ENCODE assay signal across 15 cellular contexts in genomic region chr12:94689646-94690036, GRCh38. TPM values are rescaled to one million over a fixed set of nuclear protein-coding genes. Genes with fewer than 3 reads are reported as not detected.
A peak's percentile ranks its signal among the peaks of the same experiment; 100 is the strongest.
DNase-seq lines count a peak whose midpoint lies in the region; ATAC-seq, FAIRE-seq and TF ChIP-seq lines count a peak whose summit lies in the region.
"Had no signal": no experiment of that assay in that cellular context is flagged by ENCODE, and none has a peak within 500 bp of the region (broad histone marks: within the 10 kb centered on the region; RNA-seq: fewer than 3 reads in every experiment).

No MANE protein-coding gene starts in this region.

- no peaks in the 10 kb centered on the region for H3K9me3 ChIP-seq in endothelial cell of umbilical vein (replicated peaks; ENCODE audit: control insufficient read depth, insufficient read depth, low read length)
- H3K9me3 ChIP-seq in HepG2 (ENCODE audit: low read length): no peaks in the 10 kb centered on the region
- H3K9me3 ChIP-seq: BE2C had no signal

- no peak for DNase-seq in endothelial cell of umbilical vein (ENCODE audit: low read depth, low spot score)
- no peak for DNase-seq in HepG2 (ENCODE audit: low spot score)
- DNase-seq in substantia nigra (lab: John Stamatoyannopoulos, UW): no peak
- no peak for DNase-seq in activated T-cell treated with anti-CD3 and anti-CD28 coated beads, Interleukin-2, amount 50 U/mL, for 48 hours
- DNase-seq in NAMALWA (ENCODE audit: low spot score): no peak
- DNase-seq: activated CD8-positive, alpha-beta T cell treated with anti-CD3 and anti-CD28 coated beads for 36 hours; BE2C; effector memory CD4-positive, alpha-beta T cell; NCI-H1694 treated with DMSO at 0.1 percent for 48 hours; nephron progenitor cell had no signal

- no peak for TF ChIP-seq POLR2A in endothelial cell of umbilical vein (IDR thresholded peaks at IDR 0.05; ENCODE audit: low read depth, low read length)
- no peak for TF ChIP-seq POLR2A in HepG2 (IDR thresholded peaks at IDR 0.05; ENCODE audit: insufficient read depth in 1 of 2, low read depth in 2 of 2, low read length in 2 of 2)

- TF ChIP-seq EP300 in HepG2 (IDR thresholded peaks at IDR 0.05; ENCODE audit: low read depth in 2 of 2, low read length in 2 of 2) (no peak), HepG2 (CRISPR knock-in tag; IDR thresholded peaks at IDR 0.05; ENCODE audit: borderline replicate concordance) (no peak)

- H2AFZ ChIP-seq in endothelial cell of umbilical vein (ENCODE audit: low read depth, low read length) (peak overlapping the region; percentile 68), HepG2 (ENCODE audit: low read length) (no peak overlapping the region)

- H3K4me3 ChIP-seq in endothelial cell of umbilical vein (replicated peaks in 1 of 3; ENCODE audit: insufficient read depth in 1 of 3, low read depth in 1 of 3, low read length in 3 of 3): peak overlapping the region in 1 of 3 experiments; percentile 33
- no peak overlapping the region for H3K4me3 ChIP-seq in HepG2 (replicated peaks in 1 of 3; ENCODE audit: insufficient read depth in 1 of 3, low read depth in 2 of 3, low read length in 3 of 3)

- intact Hi-C loops in endothelial cell of umbilical vein (cut with micrococcal nuclease) (loop anchor here (1.0 kb wide), 4 partner anchors 13 to 119 kb away; no protein-coding TSS in a partner anchor), HepG2 (cut with micrococcal nuclease; ENCODE audit: unreplicated experiment) (no loop called here)

- H3K27me3 ChIP-seq in endothelial cell of umbilical vein (ENCODE audit: control insufficient read depth in 2 of 2, insufficient read depth in 2 of 2, low read length in 2 of 2) (no peaks in the 10 kb centered on the region), HepG2 (ENCODE audit: control insufficient read depth in 1 of 2, insufficient read depth in 2 of 2, low read length in 2 of 2) (peaks cover 1 to 21% of the 10 kb centered on the region in 2 experiments; a peak in 3 of 5 replicates)

- FAIRE-seq in endothelial cell of umbilical vein (lab: Jason Lieb, UNC): no peak
- no peak for FAIRE-seq in HepG2 (lab: Jason Lieb, UNC)
- FAIRE-seq: TTC549 had no signal

- H3K4me2 ChIP-seq in endothelial cell of umbilical vein (ENCODE audit: insufficient read depth, low read length) (peak overlapping the region; percentile 59), HepG2 (ENCODE audit: low read depth, low read length) (0 out of 2 replicates have a peak overlapping the region, but pooled peaks have one; percentile 31)
- H3K4me2 ChIP-seq: KMS-11 had no signal

- H3K79me2 ChIP-seq in endothelial cell of umbilical vein (ENCODE audit: control insufficient read depth, insufficient read depth, low read length) (no peaks in the 10 kb centered on the region), HepG2 (ENCODE audit: insufficient read depth, low read length) (no peaks in the 10 kb centered on the region)

- H3K4me1 ChIP-seq in endothelial cell of umbilical vein (ENCODE audit: control insufficient read depth, extremely low read depth, insufficient read depth, low read length) (peaks cover 20% of the 10 kb centered on the region), HepG2 (ENCODE audit: insufficient read depth, low read length) (peaks cover 13% of the 10 kb centered on the region)
- H3K4me1 ChIP-seq: BE2C had no signal

- ATAC-seq in GM21825 (IDR thresholded peaks at IDR 0.05; ENCODE audit: unreplicated experiment) (peak; percentile 11), HepG2 (peak; percentile 65), HG03139 (IDR thresholded peaks at IDR 0.05; ENCODE audit: unreplicated experiment) (no peak), GM18861 (IDR thresholded peaks at IDR 0.05; ENCODE audit: unreplicated experiment) (no peak)
- ATAC-seq: activated CD8-positive, alpha-beta T cell treated with anti-CD3 and anti-CD28 coated beads for 36 hours had no signal

- H3K36me3 ChIP-seq in endothelial cell of umbilical vein (ENCODE audit: control insufficient read depth in 2 of 2, extremely low read depth in 1 of 2, insufficient read depth in 2 of 2, low read length in 2 of 2) (no peaks in the 10 kb centered on the region), HepG2 (replicated peaks in 1 of 2; ENCODE audit: control insufficient read depth in 1 of 2, insufficient read depth in 2 of 2, low read length in 2 of 2) (no peaks in the 10 kb centered on the region)
- H3K36me3 ChIP-seq: BE2C had no signal

- dilution Hi-C loops in endothelial cell of umbilical vein (cut with MboI; ENCODE audit: extremely low pct_ligation_motif_present, low sequenced_read_pairs): no loop called here

- BruUV-seq in endothelial cell of umbilical vein (replicated peaks; lab: Mats Ljungman, UMichigan) (no TSS peak), HepG2 (replicated peaks; lab: Mats Ljungman, UMichigan) (no TSS peak)

- no peak for TF ChIP-seq RAD21 in HepG2 (CRISPR knock-in tag; IDR thresholded peaks at IDR 0.05)

- H3K9ac ChIP-seq in endothelial cell of umbilical vein (replicated peaks; ENCODE audit: extremely low read depth, insufficient read depth, low read length): peak overlapping the region; percentile 42
- no peak overlapping the region for H3K9ac ChIP-seq in HepG2 (ENCODE audit: insufficient read depth, low read depth, low read length)
- H3K9ac ChIP-seq: KMS-11 had no signal

- CTCF ChIA-PET in endothelial cell of umbilical vein (lab: Charles Lee): interaction anchor here (0.6 to 2.1 kb wide), 14 partner anchors 9 to 141 kb away, joined by 3 to 14 read pairs (median 3); no protein-coding TSS in a partner anchor
- CTCF ChIA-PET in HepG2 (lab: Yijun Ruan, JAX; ENCODE audit: low intra/inter-chr PET ratio, low total read pairs): no interaction called here

- 3% methylated on average over 5 of the region's 9 CpGs for WGBS in HepG2 (ENCODE audit: low lambda C conversion rate)

- POLR2A ChIA-PET in endothelial cell of umbilical vein (lab: Charles Lee) (interaction anchor here (1.2 to 1.6 kb wide), 2 partner anchors 11 to 15 kb away, joined by 3 read pairs; no protein-coding TSS in a partner anchor), HepG2 (lab: Yijun Ruan, JAX) (no interaction called here)

- in situ Hi-C loops in HepG2 (cut with HindIII; ENCODE audit: extremely low pct_ligation_motif_present, low pct_unique_long_range_greater_than_20kb): no loop called here

- peak overlapping the region; percentile 54 for H3K27ac ChIP-seq in endothelial cell of umbilical vein (ENCODE audit: insufficient read depth, low read depth, low read length)
- no peak overlapping the region for H3K27ac ChIP-seq in HepG2 (ENCODE audit: extremely low read length, insufficient read depth, low read length)
- peak overlapping the region; percentile 1 for H3K27ac ChIP-seq in substantia nigra (ENCODE audit: low read depth, low read length, poor library complexity, severe bottlenecking)
- H3K27ac ChIP-seq: KMS-11 had no signal

- TF ChIP-seq CTCF in endothelial cell of umbilical vein (IDR thresholded peaks at IDR 0.05; ENCODE audit: extremely low read depth in 1 of 2, insufficient read depth in 1 of 2, low read depth in 1 of 2, low read length in 2 of 2) (no peak), HepG2 (CRISPR knock-in tag; IDR thresholded peaks at IDR 0.05) (no peak)

- no peaks in the 10 kb centered on the region for H3K9me1 ChIP-seq in endothelial cell of umbilical vein (replicated peaks; ENCODE audit: control insufficient read depth, extremely low read depth, insufficient read depth, low read length)

- no peaks in the 10 kb centered on the region for H4K20me1 ChIP-seq in endothelial cell of umbilical vein (replicated peaks; ENCODE audit: control insufficient read depth, extremely low read depth, insufficient read depth, low read length)
- H4K20me1 ChIP-seq in HepG2 (ENCODE audit: insufficient read depth, low read length): no peaks in the 10 kb centered on the region

TF ChIP-seq in endothelial cell of umbilical vein, 7 proteins besides CTCF, POLR2A, EP300 and RAD21 (continues in another document):
- TF ChIP-seq EZH2 (IDR thresholded peaks at IDR 0.05; ENCODE audit: borderline replicate concordance, low read depth, low read length, severe bottlenecking) (no peak), MYC (IDR thresholded peaks at IDR 0.05; ENCODE audit: low read depth, low read length) (no peak)

TF ChIP-seq in HepG2, 621 proteins besides CTCF, POLR2A, EP300 and RAD21 (continues in another document):
- TF ChIP-seq ZNF24 (IDR thresholded peaks at IDR 0.05) (no peak), HOXA7 (CRISPR knock-in tag; IDR thresholded peaks at IDR 0.05) (no peak), REL (CRISPR knock-in tag; conservative IDR thresholded peaks at IDR 0.05) (no peak)

RNA-seq across cellular contexts. Expression of gene TMCC3, which starts 39.3 kb away (rescaled TPM):
- total RNA-seq in endothelial cell of umbilical vein (30.4 and 45.7 TPM in 2 replicates), HepG2 (2016; rRNA removed; fragmentation: Illumina TruSeq; extraction: Trizol) (not detected in 2 replicates)
- polyA plus RNA-seq in endothelial cell of umbilical vein (9.1 and 13.5 TPM in 2 replicates), HepG2 (2011; rRNA removed) (not detected in 2 replicates)
- 13.1 and 13.2 TPM in 2 replicates for polyA plus RNA-seq in endothelial cell of umbilical vein (2011; cell fraction: cytosol; rRNA removed)
- polyA plus RNA-seq in endothelial cell of umbilical vein (2011; cell fraction: nucleus; rRNA removed): 14.3 and 15.6 TPM in 2 replicates
- 14.4 and 16.0 TPM in 2 replicates for polyA plus RNA-seq in endothelial cell of umbilical vein (2012)
- polyA minus RNA-seq in endothelial cell of umbilical vein: 24.6 and 29.7 TPM in 2 replicates
- not detected for polyA minus RNA-seq in endothelial cell of umbilical vein (2011; cell fraction: cytosol; rRNA and poly(A)+ RNA removed)
- 20.1 and 21.7 TPM in 2 replicates for polyA minus RNA-seq in endothelial cell of umbilical vein (2011; cell fraction: nucleus; rRNA and poly(A)+ RNA removed)
- total RNA-seq in HepG2 (2016; cell fraction: cytosol; rRNA removed; fragmentation: Illumina TruSeq; extraction: Trizol; ENCODE audit: low read depth): not detected in 2 replicates
- total RNA-seq in HepG2 (2016; cell fraction: insoluble cytoplasmic fraction; rRNA removed; fragmentation: Illumina TruSeq; extraction: Trizol): not detected in 2 replicates
- total RNA-seq in HepG2 (2016; cell fraction: membrane; rRNA removed; fragmentation: Illumina TruSeq; extraction: Trizol): not detected in 2 replicates
- not detected in 2 replicates for total RNA-seq in HepG2 (2016; cell fraction: nucleus; rRNA removed; fragmentation: Illumina TruSeq; extraction: Trizol)
- polyA plus RNA-seq in HepG2 (2011; cell fraction: cytosol; rRNA removed): 0.01 TPM in 1 of 2 replicates, not detected in the other
- polyA plus RNA-seq in HepG2 (2011; cell fraction: nucleus; rRNA removed): not detected in 2 replicates
- polyA plus RNA-seq in HepG2 (2012): not detected in 2 replicates
- polyA plus RNA-seq in HepG2 (2016; cell fraction: cytosol; fragmentation: Illumina TruSeq; extraction: Trizol; ENCODE audit: low read depth): not detected in 2 replicates
- not detected in 2 replicates for polyA plus RNA-seq in HepG2 (2016; cell fraction: insoluble cytoplasmic fraction; fragmentation: Illumina TruSeq; extraction: Trizol; ENCODE audit: low read depth)
- polyA plus RNA-seq in HepG2 (2016; cell fraction: membrane; fragmentation: Illumina TruSeq; extraction: Trizol; ENCODE audit: low read depth): not detected in 2 replicates
- not detected in 2 replicates for polyA plus RNA-seq in HepG2 (2016; cell fraction: nucleus; fragmentation: Illumina TruSeq; extraction: Trizol; ENCODE audit: insufficient read depth, low read depth)
- polyA minus RNA-seq in HepG2 (2011; rRNA and poly(A)+ RNA removed; ENCODE audit: low replicate concordance): 0.23 TPM in 1 of 2 replicates, not detected in the other
- not detected in 2 replicates for polyA minus RNA-seq in HepG2 (2011; cell fraction: cytosol; rRNA and poly(A)+ RNA removed)
- polyA minus RNA-seq in HepG2 (2011; cell fraction: nucleus; rRNA and poly(A)+ RNA removed): not detected in 2 replicates

Comparison
In these comparisons a context has a peak if more than half of its experiments do, and no peak if none do; other contexts are left out.
1. ATAC-seq: peak in GM21825 (single experiment) and HepG2 (single experiment); none in HG03139 (single experiment) and GM18861 (single experiment).
2. RNA of gene TMCC3, which starts 39.3 kb away (total RNA-seq): 30.4 to 45.7 TPM in endothelial cell of umbilical vein; not detected in HepG2; every median in the first group is over 10 times any median in the second.